Comparison of ENCODE assay signal across 1 cellular context in genomic region chr20:2470432-2471193, GRCh38.
TF ChIP-seq lines count a peak whose summit lies in the region.

Gene SNRPB (minus strand): TSS chr20:2470789. CDS start chr20:2470690, 99 bp downstream.

TF ChIP-seq in H1, 55 proteins besides CTCF, POLR2A, EP300 and RAD21 (continued from another document):
- TF ChIP-seq TBP (IDR thresholded peaks at IDR 0.05; ENCODE audit: low read depth, low read length) = peak; percentile 97
- TF ChIP-seq, protein P1, sequence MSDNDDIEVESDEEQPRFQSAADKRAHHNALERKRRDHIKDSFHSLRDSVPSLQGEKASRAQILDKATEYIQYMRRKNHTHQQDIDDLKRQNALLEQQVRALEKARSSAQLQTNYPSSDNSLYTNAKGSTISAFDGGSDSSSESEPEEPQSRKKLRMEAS (IDR thresholded peaks at IDR 0.05) = peak; percentile 85
- TF ChIP-seq JUND (IDR thresholded peaks at IDR 0.05; ENCODE audit: low read length) = 0 out of 2 replicates have a peak, but pooled peaks have one; percentile 58
- peak; percentile 80 for TF ChIP-seq CREB1 (IDR thresholded peaks at IDR 0.05)
- TF ChIP-seq GABPA (IDR thresholded peaks at IDR 0.05; ENCODE audit: borderline replicate concordance, insufficient read depth, low read length) = peak; percentile 100
- TF ChIP-seq NRF1 (IDR thresholded peaks at IDR 0.05; ENCODE audit: low read depth, low read length) = no peak
- TF ChIP-seq RNF2 (IDR thresholded peaks at IDR 0.05; ENCODE audit: borderline replicate concordance, low read depth, low read length, missing control alignments, poor library complexity, severe bottlenecking) = no peak
- peak; percentile 98 for TF ChIP-seq PHF8 (conservative IDR thresholded peaks at IDR 0.05; ENCODE audit: low read depth, low read length)
- no peak for TF ChIP-seq KDM1A (IDR thresholded peaks at IDR 0.05; ENCODE audit: borderline replicate concordance, low read length)
- TF ChIP-seq BRCA1 (IDR thresholded peaks at IDR 0.05; ENCODE audit: low read depth, low read length) = no peak
- TF ChIP-seq, protein P2, sequence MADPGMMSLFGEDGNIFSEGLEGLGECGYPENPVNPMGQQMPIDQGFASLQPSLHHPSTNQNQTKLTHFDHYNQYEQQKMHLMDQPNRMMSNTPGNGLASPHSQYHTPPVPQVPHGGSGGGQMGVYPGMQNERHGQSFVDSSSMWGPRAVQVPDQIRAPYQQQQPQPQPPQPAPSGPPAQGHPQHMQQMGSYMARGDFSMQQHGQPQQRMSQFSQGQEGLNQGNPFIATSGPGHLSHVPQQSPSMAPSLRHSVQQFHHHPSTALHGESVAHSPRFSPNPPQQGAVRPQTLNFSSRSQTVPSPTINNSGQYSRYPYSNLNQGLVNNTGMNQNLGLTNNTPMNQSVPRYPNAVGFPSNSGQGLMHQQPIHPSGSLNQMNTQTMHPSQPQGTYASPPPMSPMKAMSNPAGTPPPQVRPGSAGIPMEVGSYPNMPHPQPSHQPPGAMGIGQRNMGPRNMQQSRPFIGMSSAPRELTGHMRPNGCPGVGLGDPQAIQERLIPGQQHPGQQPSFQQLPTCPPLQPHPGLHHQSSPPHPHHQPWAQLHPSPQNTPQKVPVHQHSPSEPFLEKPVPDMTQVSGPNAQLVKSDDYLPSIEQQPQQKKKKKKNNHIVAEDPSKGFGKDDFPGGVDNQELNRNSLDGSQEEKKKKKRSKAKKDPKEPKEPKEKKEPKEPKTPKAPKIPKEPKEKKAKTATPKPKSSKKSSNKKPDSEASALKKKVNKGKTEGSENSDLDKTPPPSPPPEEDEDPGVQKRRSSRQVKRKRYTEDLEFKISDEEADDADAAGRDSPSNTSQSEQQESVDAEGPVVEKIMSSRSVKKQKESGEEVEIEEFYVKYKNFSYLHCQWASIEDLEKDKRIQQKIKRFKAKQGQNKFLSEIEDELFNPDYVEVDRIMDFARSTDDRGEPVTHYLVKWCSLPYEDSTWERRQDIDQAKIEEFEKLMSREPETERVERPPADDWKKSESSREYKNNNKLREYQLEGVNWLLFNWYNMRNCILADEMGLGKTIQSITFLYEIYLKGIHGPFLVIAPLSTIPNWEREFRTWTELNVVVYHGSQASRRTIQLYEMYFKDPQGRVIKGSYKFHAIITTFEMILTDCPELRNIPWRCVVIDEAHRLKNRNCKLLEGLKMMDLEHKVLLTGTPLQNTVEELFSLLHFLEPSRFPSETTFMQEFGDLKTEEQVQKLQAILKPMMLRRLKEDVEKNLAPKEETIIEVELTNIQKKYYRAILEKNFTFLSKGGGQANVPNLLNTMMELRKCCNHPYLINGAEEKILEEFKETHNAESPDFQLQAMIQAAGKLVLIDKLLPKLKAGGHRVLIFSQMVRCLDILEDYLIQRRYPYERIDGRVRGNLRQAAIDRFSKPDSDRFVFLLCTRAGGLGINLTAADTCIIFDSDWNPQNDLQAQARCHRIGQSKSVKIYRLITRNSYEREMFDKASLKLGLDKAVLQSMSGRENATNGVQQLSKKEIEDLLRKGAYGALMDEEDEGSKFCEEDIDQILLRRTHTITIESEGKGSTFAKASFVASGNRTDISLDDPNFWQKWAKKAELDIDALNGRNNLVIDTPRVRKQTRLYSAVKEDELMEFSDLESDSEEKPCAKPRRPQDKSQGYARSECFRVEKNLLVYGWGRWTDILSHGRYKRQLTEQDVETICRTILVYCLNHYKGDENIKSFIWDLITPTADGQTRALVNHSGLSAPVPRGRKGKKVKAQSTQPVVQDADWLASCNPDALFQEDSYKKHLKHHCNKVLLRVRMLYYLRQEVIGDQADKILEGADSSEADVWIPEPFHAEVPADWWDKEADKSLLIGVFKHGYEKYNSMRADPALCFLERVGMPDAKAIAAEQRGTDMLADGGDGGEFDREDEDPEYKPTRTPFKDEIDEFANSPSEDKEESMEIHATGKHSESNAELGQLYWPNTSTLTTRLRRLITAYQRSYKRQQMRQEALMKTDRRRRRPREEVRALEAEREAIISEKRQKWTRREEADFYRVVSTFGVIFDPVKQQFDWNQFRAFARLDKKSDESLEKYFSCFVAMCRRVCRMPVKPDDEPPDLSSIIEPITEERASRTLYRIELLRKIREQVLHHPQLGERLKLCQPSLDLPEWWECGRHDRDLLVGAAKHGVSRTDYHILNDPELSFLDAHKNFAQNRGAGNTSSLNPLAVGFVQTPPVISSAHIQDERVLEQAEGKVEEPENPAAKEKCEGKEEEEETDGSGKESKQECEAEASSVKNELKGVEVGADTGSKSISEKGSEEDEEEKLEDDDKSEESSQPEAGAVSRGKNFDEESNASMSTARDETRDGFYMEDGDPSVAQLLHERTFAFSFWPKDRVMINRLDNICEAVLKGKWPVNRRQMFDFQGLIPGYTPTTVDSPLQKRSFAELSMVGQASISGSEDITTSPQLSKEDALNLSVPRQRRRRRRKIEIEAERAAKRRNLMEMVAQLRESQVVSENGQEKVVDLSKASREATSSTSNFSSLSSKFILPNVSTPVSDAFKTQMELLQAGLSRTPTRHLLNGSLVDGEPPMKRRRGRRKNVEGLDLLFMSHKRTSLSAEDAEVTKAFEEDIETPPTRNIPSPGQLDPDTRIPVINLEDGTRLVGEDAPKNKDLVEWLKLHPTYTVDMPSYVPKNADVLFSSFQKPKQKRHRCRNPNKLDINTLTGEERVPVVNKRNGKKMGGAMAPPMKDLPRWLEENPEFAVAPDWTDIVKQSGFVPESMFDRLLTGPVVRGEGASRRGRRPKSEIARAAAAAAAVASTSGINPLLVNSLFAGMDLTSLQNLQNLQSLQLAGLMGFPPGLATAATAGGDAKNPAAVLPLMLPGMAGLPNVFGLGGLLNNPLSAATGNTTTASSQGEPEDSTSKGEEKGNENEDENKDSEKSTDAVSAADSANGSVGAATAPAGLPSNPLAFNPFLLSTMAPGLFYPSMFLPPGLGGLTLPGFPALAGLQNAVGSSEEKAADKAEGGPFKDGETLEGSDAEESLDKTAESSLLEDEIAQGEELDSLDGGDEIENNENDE (IDR thresholded peaks at IDR 0.05; ENCODE audit: insufficient replicate concordance, low read length) = no peak
- TF ChIP-seq SP2 (IDR thresholded peaks at IDR 0.05; ENCODE audit: low read length) = no peak
- TF ChIP-seq RBBP5 (IDR thresholded peaks at IDR 0.05; ENCODE audit: borderline replicate concordance, low read depth, low read length) = peak; percentile 79
- 0 out of 2 replicates have a peak, but pooled peaks have one; percentile 50 for TF ChIP-seq RXRA (IDR thresholded peaks at IDR 0.05; ENCODE audit: insufficient read depth, low read depth, low read length)
- TF ChIP-seq ATF3 (IDR thresholded peaks at IDR 0.05; ENCODE audit: insufficient read depth, low read depth, low read length) = no peak
- peak; percentile 89 for TF ChIP-seq ASH2L (IDR thresholded peaks at IDR 0.05; ENCODE audit: low read length)
- TF ChIP-seq RFX5 (IDR thresholded peaks at IDR 0.05; ENCODE audit: borderline replicate concordance, low read depth, low read length) = no peak
- TF ChIP-seq SIRT6 (IDR thresholded peaks at IDR 0.05; ENCODE audit: low read length) = no peak
- TF ChIP-seq E2F6 (IDR thresholded peaks at IDR 0.05) = peak; percentile 85
- no peak for TF ChIP-seq CTBP2 (IDR thresholded peaks at IDR 0.05; ENCODE audit: borderline replicate concordance, insufficient read depth, insufficient read length, low read length)
- 0 out of 2 replicates have a peak, but pooled peaks have one; percentile 33 for TF ChIP-seq TEAD4 (IDR thresholded peaks at IDR 0.05; ENCODE audit: low read depth, low read length)
- TF ChIP-seq NANOG (IDR thresholded peaks at IDR 0.05; ENCODE audit: insufficient read depth, low read depth, low read length, poor library complexity, severe bottlenecking) = no peak
- no peak for TF ChIP-seq TCF12 (IDR thresholded peaks at IDR 0.05; ENCODE audit: low read depth, low read length)
- TF ChIP-seq SIX5 (IDR thresholded peaks at IDR 0.05; ENCODE audit: low read depth, low read length) = no peak
- peak; percentile 42; the same call in 1 of the 2 replicates for TF ChIP-seq SRF (IDR thresholded peaks at IDR 0.05; ENCODE audit: low read depth, low read length)
- no peak for TF ChIP-seq SAP30 (IDR thresholded peaks at IDR 0.05; ENCODE audit: insufficient read depth, insufficient replicate concordance, low read length)
- no peak for TF ChIP-seq JUN (IDR thresholded peaks at IDR 0.05; ENCODE audit: low read depth, low read length)
- no peak for TF ChIP-seq CBX8 (IDR thresholded peaks at IDR 0.05; ENCODE audit: borderline replicate concordance, low read depth, low read length)
- peak; percentile 98 for TF ChIP-seq TAF1 (IDR thresholded peaks at IDR 0.05; ENCODE audit: low read depth, low read length)
- TF ChIP-seq CEBPB (IDR thresholded peaks at IDR 0.05; ENCODE audit: low read depth, low read length) = peak; percentile 1; the same call in 1 of the 2 replicates
- peak; percentile 95 for TF ChIP-seq POLR2AphosphoS5 (IDR thresholded peaks at IDR 0.05; ENCODE audit: low read depth, low read length)
- TF ChIP-seq CHD2 (IDR thresholded peaks at IDR 0.05; ENCODE audit: low read length) = peak; percentile 44; the same call in 1 of the 2 replicates
- peak; percentile 88; the same call in 1 of the 2 replicates for TF ChIP-seq GTF2F1 (IDR thresholded peaks at IDR 0.05; ENCODE audit: borderline replicate concordance, low read depth, low read length)
- no peak for TF ChIP-seq USF2 (IDR thresholded peaks at IDR 0.05; ENCODE audit: low read length)
- no peak for TF ChIP-seq FOSL1 (IDR thresholded peaks at IDR 0.05; ENCODE audit: insufficient read depth, low read depth, low read length)
- no peak for TF ChIP-seq SUZ12 (IDR thresholded peaks at IDR 0.05; ENCODE audit: low read length)
- TF ChIP-seq ZNF274 (IDR thresholded peaks at IDR 0.05; ENCODE audit: borderline replicate concordance, extremely low read depth, low read length) = no peak
- no peak for TF ChIP-seq CBX5 (IDR thresholded peaks at IDR 0.05; ENCODE audit: low read depth, low read length)
- no peak for TF ChIP-seq BACH1 (IDR thresholded peaks at IDR 0.05; ENCODE audit: low read length)
